Comparison of ENCODE assay signal across 14 cellular contexts in the genomic region with DNA sequence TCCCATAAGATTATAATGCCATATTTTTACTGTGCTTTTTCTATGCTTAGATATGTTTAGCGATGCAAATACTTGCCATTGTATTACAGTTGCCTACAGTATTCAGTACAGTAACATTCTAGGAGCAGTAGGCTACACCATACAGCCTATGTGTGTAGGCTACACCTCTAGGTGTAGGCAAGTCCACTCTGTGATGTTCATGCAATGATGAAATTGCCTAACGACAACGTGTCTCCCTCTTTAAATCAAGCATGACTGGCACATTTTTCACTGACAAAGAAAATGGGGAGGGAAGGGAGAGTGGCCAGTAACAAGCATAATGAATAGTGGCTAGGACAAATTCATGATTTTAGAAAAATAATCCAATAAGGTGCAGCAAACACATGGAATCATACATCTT. TPM values are rescaled to one million over a fixed set of nuclear protein-coding genes. Genes with fewer than 3 reads are reported as not detected.
DNase-seq lines count a peak whose midpoint lies in the region; ATAC-seq, FAIRE-seq and TF ChIP-seq lines count a peak whose summit lies in the region.
"Had no signal": no experiment of that assay in that cellular context is flagged by ENCODE, and none has a peak within 500 bp of the region (broad histone marks: within the 10 kb centered on the region; RNA-seq: fewer than 3 reads in every experiment).

No MANE protein-coding gene starts in this region.

- H3K9ac ChIP-seq in BLaER1 treated with 17β-estradiol and CSF1 and Interleukin-3, amounts not matched to agents 10 nM and 100 nM, result peak overlapping the region in 8 of 11 experiments; percentile 95 to 98 (median 97); a peak in 15 of 22 replicates
- peak overlapping the region; percentile 98 for H3K9ac ChIP-seq in SK-N-MC (ENCODE audit: insufficient read length)

- in situ Hi-C loops in transverse colon (cut with MboI; ENCODE audit: low pct_ligation_motif_present in 1 of 4, low pct_unique_long_range_greater_than_20kb in 1 of 4, low sequenced_read_pairs in 3 of 4), result no loop called here

- peaks cover 10% of the 10 kb centered on the region for H3K9me3 Mint-ChIP-seq in GM23338

- peaks cover 34 to 63% (median 41%) of the 10 kb centered on the region in 10 experiments for H3K4me1 ChIP-seq in BLaER1 treated with 17β-estradiol and CSF1 and Interleukin-3, amounts not matched to agents 10 nM and 100 nM
- H3K4me1 ChIP-seq in GM23338 (ENCODE audit: insufficient read depth), result peaks cover 33% of the 10 kb centered on the region
- H3K4me1 ChIP-seq in hepatocyte (ENCODE audit: insufficient read depth), result no peaks in the 10 kb centered on the region
- H3K4me1 ChIP-seq in transverse colon, result peaks cover 0 to 18% (median 6%) of the 10 kb centered on the region in 4 donors

- WGBS in hepatocyte (ENCODE audit: low lambda C conversion rate, missing lambda C conversion rate), result 70% methylated on average over 3 of the region's 3 CpGs
- 60 to 69% methylated on average over 2 to 3 of the region's 3 CpGs for WGBS in transverse colon (ENCODE audit: low coverage in 1 of 2), 2 donors

- no peak for DNase-seq in GM23338 (ENCODE audit: low spot score)
- no peak for DNase-seq in SK-N-MC (ENCODE audit: low read depth, low spot score)
- DNase-seq in hepatocyte (ENCODE audit: low spot score), result no peak
- DNase-seq in dermis blood vessel endothelial cell, result no peak
- no peak for DNase-seq in HTR-8/SVneo (ENCODE audit: insufficient read length, low spot score)
- no peak for DNase-seq in transverse colon
- DNase-seq: activated CD4-positive, alpha-beta T cell treated with anti-CD3 and anti-CD28 coated beads for 1 hour; cerebellar nuclear complex; hippocampal formation; NCI-H226; stimulated activated CD4-positive, alpha-beta T cell treated with anti-CD3 and anti-CD28 coated beads, Interleukin-4, amount 100 ng/mL, for 4 hours had no signal

- H3K4me1 Mint-ChIP-seq in GM23338, result peaks cover 39% of the 10 kb centered on the region

- intact Hi-C loops in transverse colon (cut with DNase I; ENCODE audit: low total_unique reads), result no loop called here

- H4K20me1 ChIP-seq in BLaER1 treated with 17β-estradiol and CSF1 and Interleukin-3, amounts not matched to agents 10 nM and 100 nM, result peaks cover 0 to 28% (median 7%) of the 10 kb centered on the region in 11 experiments; a peak in 9 of 22 replicates
- H4K20me1 ChIP-seq in GM23338 (replicated peaks; ENCODE audit: insufficient read depth) (peaks cover 17% of the 10 kb centered on the region), hepatocyte (ENCODE audit: insufficient read depth, poor library complexity, severe bottlenecking) (no peaks in the 10 kb centered on the region)

- H3K9me2 ChIP-seq in GM23338 (ENCODE audit: insufficient read depth), result no peaks in the 10 kb centered on the region
- no peaks in the 10 kb centered on the region for H3K9me2 ChIP-seq in hepatocyte (replicated peaks; ENCODE audit: insufficient read depth)

- H3F3A ChIP-seq in GM23338 (replicated peaks; ENCODE audit: low read depth), result no peaks in the 10 kb centered on the region; the same call in 1 of the 2 replicates

- peak overlapping the region; percentile 74; the same call in 1 of the 2 replicates for H3K27ac Mint-ChIP-seq in GM23338

- no peaks in the 10 kb centered on the region for H3K27me3 ChIP-seq in BLaER1 treated with 17β-estradiol and CSF1 and Interleukin-3, amounts not matched to agents 10 nM and 100 nM
- H3K27me3 ChIP-seq in GM23338 (ENCODE audit: insufficient read depth) (no peaks in the 10 kb centered on the region), hepatocyte (no peaks in the 10 kb centered on the region), transverse colon (no peaks in the 10 kb centered on the region)
- H3K27me3 ChIP-seq: neutrophil had no signal

- no peak for FAIRE-seq in HTR-8/SVneo (lab: Jason Lieb, UNC)

- peak overlapping the region in 8 of 10 experiments; percentile 88 to 99 (median 98); a peak in 11 of 20 replicates for H3K4me3 ChIP-seq in BLaER1 treated with 17β-estradiol and CSF1 and Interleukin-3, amounts not matched to agents 10 nM and 100 nM
- H3K4me3 ChIP-seq in GM23338, result peak overlapping the region; percentile 91
- H3K4me3 ChIP-seq in SK-N-MC, result peak overlapping the region; percentile 90
- H3K4me3 ChIP-seq in hepatocyte, result no peak overlapping the region
- no peak overlapping the region for H3K4me3 ChIP-seq in transverse colon

- peaks cover 13 to 16% (median 16%) of the 10 kb centered on the region in 11 experiments for H3K9me3 ChIP-seq in BLaER1 treated with 17β-estradiol and CSF1 and Interleukin-3, amounts not matched to agents 10 nM and 100 nM (replicated peaks in 1 of 11)
- no peaks in the 10 kb centered on the region for H3K9me3 ChIP-seq in SK-N-MC (ENCODE audit: low read depth, low read length)
- no peaks in the 10 kb centered on the region for H3K9me3 ChIP-seq in hepatocyte (ENCODE audit: low read depth)
- no peaks in the 10 kb centered on the region for H3K9me3 ChIP-seq in transverse colon
- H3K9me3 ChIP-seq: neutrophil had no signal

- H3K27ac ChIP-seq in BLaER1 treated with 17β-estradiol and CSF1 and Interleukin-3, amounts not matched to agents 10 nM and 100 nM, result peak overlapping the region in 2 of 11 experiments; percentile 96 to 99; a peak in 3 of 22 replicates
- H3K27ac ChIP-seq in GM23338 (ENCODE audit: low read depth) (peak overlapping the region; percentile 39; the same call in 1 of the 2 replicates), SK-N-MC (no peak overlapping the region), hepatocyte (no peak overlapping the region), transverse colon (no peak overlapping the region)

- H3K36me3 ChIP-seq in BLaER1 treated with 17β-estradiol and CSF1 and Interleukin-3, amounts not matched to agents 10 nM and 100 nM, result peaks cover 9 to 64% (median 55%) of the 10 kb centered on the region in 11 experiments; a peak in 21 of 22 replicates
- H3K36me3 ChIP-seq in GM23338 (ENCODE audit: insufficient read depth) (peaks cover 28% of the 10 kb centered on the region), SK-N-MC (ENCODE audit: insufficient read depth, low read length) (peaks cover 50% of the 10 kb centered on the region), hepatocyte (replicated peaks; ENCODE audit: insufficient read depth, low read depth) (no peaks in the 10 kb centered on the region), transverse colon (no peaks in the 10 kb centered on the region)
- H3K36me3 ChIP-seq: neutrophil had no signal

- H3K79me2 ChIP-seq in GM23338 (replicated peaks; ENCODE audit: insufficient read depth) (peaks cover 56% of the 10 kb centered on the region), hepatocyte (peaks cover 40% of the 10 kb centered on the region)

- H3K4me3 Mint-ChIP-seq in GM23338, result peak overlapping the region; percentile 84

- TF ChIP-seq EP300 in transverse colon (IDR thresholded peaks at IDR 0.05; ENCODE audit: low read depth), result no peak

- TF ChIP-seq POLR2A in transverse colon (IDR thresholded peaks at IDR 0.05), result no peak

- peaks cover 3% of the 10 kb centered on the region for H3K27me3 Mint-ChIP-seq in GM23338 (ENCODE audit: insufficient read depth, low read depth, poor library complexity)

- peak overlapping the region; percentile 82 to 98 (median 97); a peak in 21 of 22 replicates for H3K4me2 ChIP-seq in BLaER1 treated with 17β-estradiol and CSF1 and Interleukin-3, amounts not matched to agents 10 nM and 100 nM
- H3K4me2 ChIP-seq in GM23338 (peak overlapping the region; percentile 95), hepatocyte (peak overlapping the region; percentile 99)

- TF ChIP-seq CTCF in GM23338 (conservative IDR thresholded peaks at IDR 0.05; ENCODE audit: low read depth in 2 of 2) (no peak), hepatocyte (IDR thresholded peaks at IDR 0.05; ENCODE audit: poor library complexity) (no peak), transverse colon (IDR thresholded peaks at IDR 0.05) (no peak)

- H2AFZ ChIP-seq in GM23338 (no peak overlapping the region), hepatocyte (no peak overlapping the region)

- ATAC-seq in GM23338, result no peak
- no peak for ATAC-seq in GM18498 (IDR thresholded peaks at IDR 0.05; ENCODE audit: unreplicated experiment)

- H3K36me3 Mint-ChIP-seq in GM23338 (ENCODE audit: low read depth), result peaks cover 47% of the 10 kb centered on the region

TF ChIP-seq in GM23338, 12 proteins besides CTCF, POLR2A, EP300 and RAD21:
- no peak for TF ChIP-seq ZNF331 (CRISPR knock-in tag; IDR thresholded peaks at IDR 0.05; ENCODE audit: low read depth)
- TF ChIP-seq CREB1 (CRISPR knock-in tag; IDR thresholded peaks at IDR 0.05; ENCODE audit: low read depth), result no peak
- no peak for TF ChIP-seq STAT1 (IDR thresholded peaks at IDR 0.05; ENCODE audit: unreplicated experiment)
- no peak for TF ChIP-seq ETS1 (IDR thresholded peaks at IDR 0.05)
- no peak for TF ChIP-seq EZH2 (IDR thresholded peaks at IDR 0.05; ENCODE audit: low read depth, unreplicated experiment)
- TF ChIP-seq NANOG (IDR thresholded peaks at IDR 0.05; ENCODE audit: borderline replicate concordance), result no peak
- TF ChIP-seq JUNB (IDR thresholded peaks at IDR 0.05; ENCODE audit: unreplicated experiment), result no peak
TF ChIP-seq in GM23338: peak in this region for 0.

RNA-seq across cellular contexts. Expression of gene NCAPG2, which starts 1.7 kb away (rescaled TPM):
- 76.5 and 91.2 TPM in 2 replicates for total RNA-seq in GM23338 (2014; rRNA removed; shearing (Covaris generic))
- polyA plus RNA-seq in GM23338 (2016; fragmentation: Nextera tagmentation; extraction: Ambion mirVana) (34.0 and 38.7 TPM in 2 replicates), hepatocyte (6.2 and 7.0 TPM in 2 replicates)
- total RNA-seq in hepatocyte (7.1 and 9.5 TPM in 2 replicates), dermis blood vessel endothelial cell (12.4 and 46.8 TPM in 2 replicates), transverse colon (1 to 10 TPM; 3.4 to 9.0 (median 4.3) TPM)

Comparison
In these comparisons a context has a peak if more than half of its experiments do, and no peak if none do; other contexts are left out.
1. H3K4me3 ChIP-seq: peak in BLaER1 treated with 17β-estradiol and CSF1 and Interleukin-3, amounts not matched to agents 10 nM and 100 nM (8 of 10), GM23338 (single experiment) and SK-N-MC (single experiment); none in hepatocyte (single experiment) and transverse colon (0 of 4).
2. Peak in every context shown above with its lines, with median percentiles within 50 percentile points of each other: H3K4me2 ChIP-seq.